ENCODE assay signal across 8 cellular contexts in genomic region chr17:8190506-8190905, GRCh38. TPM values are rescaled to one million over a fixed set of nuclear protein-coding genes. Genes with fewer than 3 reads are reported as not detected.
DNase-seq lines count a peak whose midpoint lies in the region; ATAC-seq and TF ChIP-seq lines count a peak whose summit lies in the region.

No MANE protein-coding gene starts in this region.

- H2BK120ac ChIP-seq in mesendoderm (ENCODE audit: low read depth, low read length): no peak overlapping the region

- no peak overlapping the region for H3K23ac ChIP-seq in mesendoderm (ENCODE audit: low read length)

- H3K4me1 Mint-ChIP-seq in stimulated activated naive CD8-positive, alpha-beta T cell treated with anti-CD3 and anti-CD28 coated beads, Interleukin-15, Interleukin-2, amounts not matched to agents 100 ng/mL and 50 ng/mL, for 24 hours (ENCODE audit: low read depth): peaks cover 13% of the 10 kb centered on the region

- H3K18ac ChIP-seq in mesendoderm (ENCODE audit: low read length): no peak overlapping the region

- H4K5ac ChIP-seq in mesendoderm (ENCODE audit: low read length): no peak overlapping the region

- H3K79me2 ChIP-seq in mesendoderm (ENCODE audit: control insufficient read depth, insufficient read depth, low read length): no peaks in the 10 kb centered on the region

- WGBS in mesendoderm (ENCODE audit: extremely low coverage, insufficient coverage, low lambda C conversion rate): no CpG with 5 or more reads among the region's 6 CpGs

- DNase-seq in stimulated activated naive CD8-positive, alpha-beta T cell treated with anti-CD3 and anti-CD28 coated beads, Interleukin-15, Interleukin-2, amounts not matched to agents 100 U/mL and 50 U/mL, for 24 hours: no peak
- DNase-seq in astrocyte of the spinal cord (ENCODE audit: low read depth, low spot score) (no peak), mesendoderm (no peak), COLO829 (ENCODE audit: low spot score) (no peak), LoVo (ENCODE audit: low spot score) (no peak)
- DNase-seq in stimulated activated CD4-positive, alpha-beta T cell treated with anti-CD3 and anti-CD28 coated beads, Interleukin-4, amount 100 ng/mL, for 1 hour: no peak

- peaks cover 4% of the 10 kb centered on the region for H3K79me1 ChIP-seq in mesendoderm (ENCODE audit: low read length)

- H3K9ac ChIP-seq in mesendoderm (ENCODE audit: low read length): peak overlapping the region; percentile 35

- no peaks in the 10 kb centered on the region for H3K36me3 ChIP-seq in mesendoderm (ENCODE audit: control insufficient read depth, insufficient read depth, low read length)

- no peak overlapping the region for H3K4ac ChIP-seq in mesendoderm (ENCODE audit: low read depth, low read length)

- no peak overlapping the region for H3K4me3 Mint-ChIP-seq in stimulated activated naive CD8-positive, alpha-beta T cell treated with anti-CD3 and anti-CD28 coated beads, Interleukin-15, Interleukin-2, amounts not matched to agents 100 ng/mL and 50 ng/mL, for 24 hours

- H3K4me2 ChIP-seq in mesendoderm (ENCODE audit: low read length): peak overlapping the region; percentile 37

- peaks cover 12% of the 10 kb centered on the region for H3K4me1 ChIP-seq in mesendoderm (ENCODE audit: control insufficient read depth, low read depth, low read length)

- H2AK5ac ChIP-seq in mesendoderm (ENCODE audit: low read length): no peak overlapping the region

- no peak overlapping the region for H4K8ac ChIP-seq in mesendoderm (ENCODE audit: low read depth, low read length)

- H3K27me3 ChIP-seq in mesendoderm (ENCODE audit: insufficient read depth, low read length, poor library complexity): no peaks in the 10 kb centered on the region

- no peak for ATAC-seq in stimulated activated naive CD8-positive, alpha-beta T cell treated with anti-CD3 and anti-CD28 coated beads, Interleukin-15, Interleukin-2, amounts not matched to agents 100 U/mL and 50 U/mL, for 24 hours
- no peak for ATAC-seq in HG02610 (IDR thresholded peaks at IDR 0.05; ENCODE audit: unreplicated experiment)

- H3K9me3 Mint-ChIP-seq in stimulated activated naive CD8-positive, alpha-beta T cell treated with anti-CD3 and anti-CD28 coated beads, Interleukin-15, Interleukin-2, amounts not matched to agents 100 ng/mL and 50 ng/mL, for 24 hours: no peaks in the 10 kb centered on the region

- no peaks in the 10 kb centered on the region for H3K27me3 Mint-ChIP-seq in stimulated activated naive CD8-positive, alpha-beta T cell treated with anti-CD3 and anti-CD28 coated beads, Interleukin-15, Interleukin-2, amounts not matched to agents 100 ng/mL and 50 ng/mL, for 24 hours

- no peaks in the 10 kb centered on the region for H3K36me3 Mint-ChIP-seq in stimulated activated naive CD8-positive, alpha-beta T cell treated with anti-CD3 and anti-CD28 coated beads, Interleukin-15, Interleukin-2, amounts not matched to agents 100 ng/mL and 50 ng/mL, for 24 hours (ENCODE audit: low read depth)

- H3K27ac Mint-ChIP-seq in stimulated activated naive CD8-positive, alpha-beta T cell treated with anti-CD3 and anti-CD28 coated beads, Interleukin-15, Interleukin-2, amounts not matched to agents 100 ng/mL and 50 ng/mL, for 24 hours: peak overlapping the region; percentile 17

- in situ Hi-C loops in astrocyte of the spinal cord (cut with HindIII; ENCODE audit: low sequenced_read_pairs): no loop called here

- H3K4me3 ChIP-seq in astrocyte of the spinal cord (ENCODE audit: low read depth, low read length) (peak overlapping the region; percentile 23), mesendoderm (ENCODE audit: low read length) (no peak overlapping the region)

- H3K27ac ChIP-seq in mesendoderm (ENCODE audit: low read depth, low read length): no peak overlapping the region

- H2BK15ac ChIP-seq in mesendoderm (replicated peaks; ENCODE audit: low read depth): no peak overlapping the region

- no peak for TF ChIP-seq CTCF in astrocyte of the spinal cord (IDR thresholded peaks at IDR 0.05; ENCODE audit: low read depth, low read length)

- H3K56ac ChIP-seq in mesendoderm (ENCODE audit: low read length): peak overlapping the region; percentile 78

- H2BK5ac ChIP-seq in mesendoderm (ENCODE audit: low read length): no peak overlapping the region

RNA-seq across cellular contexts. Expression of gene BORCS6, which starts 0.5 kb away (rescaled TPM):
- polyA plus RNA-seq in mesendoderm (2013, experiment 1 of 2): 1.9 TPM
- 1.8 TPM for polyA plus RNA-seq in mesendoderm (2013, experiment 2 of 2)

RNA-seq across cellular contexts. Expression of gene TMEM107, which starts 14.3 kb away (rescaled TPM):
- polyA plus RNA-seq in mesendoderm (2013, experiment 1 of 2): 3.7 TPM
- polyA plus RNA-seq in mesendoderm (2013, experiment 2 of 2): 3.5 TPM

RNA-seq across cellular contexts. Expression of gene AURKB, which starts 19.9 kb away (rescaled TPM):
- 193 TPM for polyA plus RNA-seq in mesendoderm (2013, experiment 1 of 2)
- polyA plus RNA-seq in mesendoderm (2013, experiment 2 of 2): 193 TPM

RNA-seq across cellular contexts. Expression of gene VAMP2, which starts 27.8 kb away (rescaled TPM):
- polyA plus RNA-seq in mesendoderm (2013, experiment 1 of 2): 14.1 TPM
- 14.0 TPM for polyA plus RNA-seq in mesendoderm (2013, experiment 2 of 2)

RNA-seq across cellular contexts. Expression of gene PER1, which starts 38.3 kb away (rescaled TPM):
- 10.0 TPM for polyA plus RNA-seq in mesendoderm (2013, experiment 1 of 2)
- polyA plus RNA-seq in mesendoderm (2013, experiment 2 of 2): 10.0 TPM
